1 cellular context compared by ENCODE assay signal in the genomic region with DNA sequence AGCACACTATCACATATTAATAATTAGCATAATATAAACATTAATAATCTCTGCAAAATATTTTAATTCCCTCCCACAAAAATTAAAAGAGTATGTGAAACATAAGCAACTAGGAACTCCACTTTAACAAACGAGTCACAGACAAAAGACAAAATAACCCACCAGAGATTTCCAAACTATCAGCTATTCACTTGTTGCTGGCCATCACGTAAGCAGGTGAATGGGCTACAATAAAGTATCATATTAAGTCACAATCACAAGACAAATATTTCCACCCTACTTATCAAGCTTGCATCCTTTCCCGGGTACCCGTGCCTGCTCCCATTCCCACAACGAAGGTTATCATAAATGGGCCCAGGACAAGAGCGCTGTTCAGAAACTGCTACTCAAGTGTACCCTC.
TF ChIP-seq lines count a peak whose summit lies in the region.

No MANE protein-coding gene starts in this region.

TF ChIP-seq in H1, 55 proteins besides CTCF, POLR2A, EP300 and RAD21:
- TF ChIP-seq, protein P1, sequence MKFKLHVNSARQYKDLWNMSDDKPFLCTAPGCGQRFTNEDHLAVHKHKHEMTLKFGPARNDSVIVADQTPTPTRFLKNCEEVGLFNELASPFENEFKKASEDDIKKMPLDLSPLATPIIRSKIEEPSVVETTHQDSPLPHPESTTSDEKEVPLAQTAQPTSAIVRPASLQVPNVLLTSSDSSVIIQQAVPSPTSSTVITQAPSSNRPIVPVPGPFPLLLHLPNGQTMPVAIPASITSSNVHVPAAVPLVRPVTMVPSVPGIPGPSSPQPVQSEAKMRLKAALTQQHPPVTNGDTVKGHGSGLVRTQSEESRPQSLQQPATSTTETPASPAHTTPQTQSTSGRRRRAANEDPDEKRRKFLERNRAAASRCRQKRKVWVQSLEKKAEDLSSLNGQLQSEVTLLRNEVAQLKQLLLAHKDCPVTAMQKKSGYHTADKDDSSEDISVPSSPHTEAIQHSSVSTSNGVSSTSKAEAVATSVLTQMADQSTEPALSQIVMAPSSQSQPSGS (IDR thresholded peaks at IDR 0.05; ENCODE audit: low read length), result no peak
- TF ChIP-seq PHF8 (conservative IDR thresholded peaks at IDR 0.05; ENCODE audit: low read depth, low read length) (no peak), RFX5 (IDR thresholded peaks at IDR 0.05; ENCODE audit: borderline replicate concordance, low read depth, low read length) (no peak), CEBPB (IDR thresholded peaks at IDR 0.05; ENCODE audit: low read depth, low read length) (no peak), JUN (IDR thresholded peaks at IDR 0.05; ENCODE audit: low read depth, low read length) (no peak), POLR2AphosphoS5 (IDR thresholded peaks at IDR 0.05; ENCODE audit: low read depth, low read length) (no peak), POU5F1 (IDR thresholded peaks at IDR 0.05; ENCODE audit: low read depth, low read length) (no peak), CTBP2 (IDR thresholded peaks at IDR 0.05; ENCODE audit: borderline replicate concordance, insufficient read depth, insufficient read length, low read length) (no peak), KDM1A (IDR thresholded peaks at IDR 0.05; ENCODE audit: borderline replicate concordance, low read length) (no peak), GTF2F1 (IDR thresholded peaks at IDR 0.05; ENCODE audit: borderline replicate concordance, low read depth, low read length) (no peak), SRF (IDR thresholded peaks at IDR 0.05; ENCODE audit: low read depth, low read length) (no peak), NRF1 (IDR thresholded peaks at IDR 0.05; ENCODE audit: low read depth, low read length) (no peak)
- TF ChIP-seq, protein P2, sequence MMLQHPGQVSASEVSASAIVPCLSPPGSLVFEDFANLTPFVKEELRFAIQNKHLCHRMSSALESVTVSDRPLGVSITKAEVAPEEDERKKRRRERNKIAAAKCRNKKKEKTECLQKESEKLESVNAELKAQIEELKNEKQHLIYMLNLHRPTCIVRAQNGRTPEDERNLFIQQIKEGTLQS (IDR thresholded peaks at IDR 0.05; ENCODE audit: insufficient read depth, low read depth, low read length), result no peak
